ENCODE assay signal across 1 cellular context in genomic region chr16:14493791-14494190, GRCh38.
TF ChIP-seq lines count a peak whose summit lies in the region.

No MANE protein-coding gene starts in this region.

TF ChIP-seq in HepG2, 621 proteins besides CTCF, POLR2A, EP300 and RAD21 (continued from another document):
- TF ChIP-seq ZNF609 (CRISPR knock-in tag; IDR thresholded peaks at IDR 0.05; ENCODE audit: borderline replicate concordance), result 0 out of 2 replicates have a peak, but pooled peaks have one; percentile 46
- no peak for TF ChIP-seq ZNF501 (CRISPR knock-in tag; IDR thresholded peaks at IDR 0.05)
- TF ChIP-seq MIXL1 (CRISPR knock-in tag; IDR thresholded peaks at IDR 0.05), result 0 out of 2 replicates have a peak, but pooled peaks have one; percentile 31
- TF ChIP-seq TGIF2 (CRISPR knock-in tag; IDR thresholded peaks at IDR 0.05), result no peak
- no peak for TF ChIP-seq ZBTB40 (IDR thresholded peaks at IDR 0.05)
- TF ChIP-seq ZBTB40 (CRISPR knock-in tag; IDR thresholded peaks at IDR 0.05), result 0 out of 2 replicates have a peak, but pooled peaks have one; percentile 12
- 0 out of 2 replicates have a peak, but pooled peaks have one; percentile 26 for TF ChIP-seq HMG20B (CRISPR knock-in tag; conservative IDR thresholded peaks at IDR 0.05)
- TF ChIP-seq TBX2 (CRISPR knock-in tag; IDR thresholded peaks at IDR 0.05; ENCODE audit: borderline replicate concordance), result peak; percentile 58; the same call in 1 of the 2 replicates
- TF ChIP-seq ZNF747 (CRISPR knock-in tag; IDR thresholded peaks at IDR 0.05; ENCODE audit: borderline replicate concordance), result no peak
- peak; percentile 68 for TF ChIP-seq ZNF24 (IDR thresholded peaks at IDR 0.05)
- peak; percentile 57; the same call in 1 of the 2 replicates for TF ChIP-seq GATAD2A (CRISPR knock-in tag; IDR thresholded peaks at IDR 0.05)
- TF ChIP-seq RARA (CRISPR knock-in tag; IDR thresholded peaks at IDR 0.05), result 0 out of 2 replicates have a peak, but pooled peaks have one; percentile 27
